In genomic region chr6:137878810-137879285, GRCh38 we compare ENCODE assay signal across 10 cellular contexts. TPM values are rescaled to one million over a fixed set of nuclear protein-coding genes. Genes with fewer than 3 reads are reported as not detected.
DNase-seq lines count a peak whose midpoint lies in the region; ATAC-seq and TF ChIP-seq lines count a peak whose summit lies in the region.
"Had no signal": no experiment of that assay in that cellular context is flagged by ENCODE, and none has a peak within 500 bp of the region (broad histone marks: within the 10 kb centered on the region; RNA-seq: fewer than 3 reads in every experiment).

No MANE protein-coding gene starts in this region.

- intact Hi-C loops in Right ventricle myocardium superior (cut with DNase I), result no loop called here

- H3K27ac Mint-ChIP-seq in activated CD8-positive, alpha-beta T cell treated with anti-CD3 and anti-CD28 coated beads, Interleukin-2, amount 10 ng/mL, durations not matched to agents 7 days and 5 days, result peak overlapping the region; percentile 46

- DNase-seq in activated CD8-positive, alpha-beta T cell treated with anti-CD3 and anti-CD28 coated beads, Interleukin-2, amount 10 ng/mL, durations not matched to agents 7 days and 5 days, result no peak
- DNase-seq in Right ventricle myocardium superior (peak; percentile 85), retinal pigment epithelial cell (ENCODE audit: low read depth) (no peak), NCI-H1694 treated with DMSO at 0.1 percent for 48 hours (lab: John Stamatoyannopoulos, UW) (no peak), DMS153 treated with DMSO at 0.1 percent for 48 hours (lab: John Stamatoyannopoulos, UW; ENCODE audit: unreplicated experiment) (no peak)
- DNase-seq: NCI-H2081 treated with DMSO at 0.1 percent for 48 hours had no signal

- H3K4me3 Mint-ChIP-seq in activated CD8-positive, alpha-beta T cell treated with anti-CD3 and anti-CD28 coated beads, Interleukin-2, amount 10 ng/mL, durations not matched to agents 7 days and 5 days, result no peak overlapping the region

- no peak for ATAC-seq in activated CD8-positive, alpha-beta T cell treated with anti-CD3 and anti-CD28 coated beads, Interleukin-2, amount 10 ng/mL, durations not matched to agents 7 days and 5 days
- peak; percentile 75 for ATAC-seq in Right ventricle myocardium superior (ENCODE audit: poor library complexity)
- no peak for ATAC-seq in HG02981 (IDR thresholded peaks at IDR 0.05; ENCODE audit: unreplicated experiment)
- ATAC-seq in HG03159 (IDR thresholded peaks at IDR 0.05; ENCODE audit: unreplicated experiment), result no peak

- POLR2A ChIA-PET in activated CD8-positive, alpha-beta T cell treated with anti-CD3 and anti-CD28 coated beads, Interleukin-2, amount 10 ng/mL, durations not matched to agents 7 days and 5 days (lab: Charles Lee), result interaction anchor here (0.6 to 3.7 kb wide), 5 partner anchors 9 to 226 kb away, joined by 3 to 45 read pairs (median 3); no protein-coding TSS in a partner anchor

- CTCF ChIA-PET in activated CD8-positive, alpha-beta T cell treated with anti-CD3 and anti-CD28 coated beads, Interleukin-2, amount 10 ng/mL, durations not matched to agents 7 days and 5 days (lab: Charles Lee), result interaction anchor here (2.0 to 18.0 kb wide), 4 partner anchors 9 to 175 kb away, joined by 7 to 555 read pairs (median 82); partner anchors contain the start of gene TNFAIP3

- no peak overlapping the region for H3K4me3 ChIP-seq in retinal pigment epithelial cell (ENCODE audit: low read length)
- H3K4me3 ChIP-seq: SJSA1 had no signal

- no peaks in the 10 kb centered on the region for H3K27me3 Mint-ChIP-seq in activated CD8-positive, alpha-beta T cell treated with anti-CD3 and anti-CD28 coated beads, Interleukin-2, amount 10 ng/mL, durations not matched to agents 7 days and 5 days (ENCODE audit: low read depth)

- TF ChIP-seq CTCF in retinal pigment epithelial cell (conservative IDR thresholded peaks at IDR 0.05; ENCODE audit: low read depth, low read length), result peak; percentile 25

- H3K4me1 Mint-ChIP-seq in activated CD8-positive, alpha-beta T cell treated with anti-CD3 and anti-CD28 coated beads, Interleukin-2, amount 10 ng/mL, durations not matched to agents 7 days and 5 days (ENCODE audit: low read depth), result peaks cover 74% of the 10 kb centered on the region

- peak; percentile 10 for TF ChIP-seq POLR2A in GM10847 (IDR thresholded peaks at IDR 0.05; ENCODE audit: extremely low read depth, insufficient read length)

- no peaks in the 10 kb centered on the region for H3K9me3 Mint-ChIP-seq in activated CD8-positive, alpha-beta T cell treated with anti-CD3 and anti-CD28 coated beads, Interleukin-2, amount 10 ng/mL, durations not matched to agents 7 days and 5 days (ENCODE audit: insufficient read depth)

- peaks cover 82% of the 10 kb centered on the region for H3K36me3 Mint-ChIP-seq in activated CD8-positive, alpha-beta T cell treated with anti-CD3 and anti-CD28 coated beads, Interleukin-2, amount 10 ng/mL, durations not matched to agents 7 days and 5 days (ENCODE audit: low read depth)

RNA-seq across cellular contexts. Expression of gene TNFAIP3, which starts 11.8 kb away (rescaled TPM):
- total RNA-seq in activated CD8-positive, alpha-beta T cell treated with anti-CD3 and anti-CD28 coated beads, Interleukin-2, amount 10 ng/mL, durations not matched to agents 7 days and 5 days, result 10 to 100 TPM; 29.6 to 34.5 TPM
- total RNA-seq in Right ventricle myocardium superior, result 4.6 TPM
